Comparison of ENCODE assay signal across 1 cellular context in the genomic region with DNA sequence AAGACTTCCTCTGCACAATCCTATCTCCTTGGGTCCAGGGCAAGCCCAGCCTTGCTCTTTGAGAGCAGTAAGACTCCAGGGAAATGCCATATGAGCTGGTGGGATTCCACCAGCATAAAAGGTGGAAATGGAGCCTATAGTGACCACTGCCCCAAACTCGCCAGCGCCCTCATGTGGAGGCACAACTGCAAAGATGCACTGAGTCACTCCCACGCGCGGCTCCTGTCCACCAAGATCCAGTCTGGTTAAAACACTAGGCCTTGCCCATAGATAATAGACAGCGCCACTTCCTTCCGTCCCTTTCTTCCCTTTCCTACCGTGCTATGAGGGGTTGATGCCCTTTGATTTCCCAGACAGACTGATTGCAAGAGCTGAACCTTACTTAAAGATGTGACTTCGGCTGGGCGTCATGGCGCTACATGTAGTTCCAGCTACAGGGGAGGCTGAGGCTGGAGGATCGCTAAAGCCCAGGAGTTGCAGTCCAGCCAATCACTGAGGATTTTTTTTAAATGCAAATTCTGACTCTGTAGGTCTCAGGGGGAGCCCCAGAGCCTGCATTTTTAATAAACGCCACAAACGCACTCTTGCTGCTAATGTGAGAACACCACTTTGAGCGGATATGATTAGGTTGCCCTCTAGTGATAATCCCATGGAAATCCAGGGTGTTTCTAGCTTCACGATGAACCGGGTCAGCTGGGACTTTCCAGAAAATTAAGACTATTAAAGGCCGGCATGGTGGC.
TF ChIP-seq lines count a peak whose summit lies in the region.

No MANE protein-coding gene starts in this region.

TF ChIP-seq in HCT116, 20 proteins besides CTCF, POLR2A, EP300 and RAD21:
- TF ChIP-seq ZNF274 (IDR thresholded peaks at IDR 0.05; ENCODE audit: low read depth, low read length) (no peak), SIN3A (IDR thresholded peaks at IDR 0.05; ENCODE audit: low read depth) (no peak), YY1 (IDR thresholded peaks at IDR 0.05; ENCODE audit: extremely low read depth, insufficient replicate concordance, low read depth, low read length) (no peak), SRF (IDR thresholded peaks at IDR 0.05; ENCODE audit: low read depth) (no peak), FOSL1 (IDR thresholded peaks at IDR 0.05; ENCODE audit: low read depth) (no peak), EZH2 (IDR thresholded peaks at IDR 0.05) (no peak), CBX3 (IDR thresholded peaks at IDR 0.05; ENCODE audit: low read depth) (no peak; the same call in 1 of the 2 replicates)
- TF ChIP-seq, protein P1, sequence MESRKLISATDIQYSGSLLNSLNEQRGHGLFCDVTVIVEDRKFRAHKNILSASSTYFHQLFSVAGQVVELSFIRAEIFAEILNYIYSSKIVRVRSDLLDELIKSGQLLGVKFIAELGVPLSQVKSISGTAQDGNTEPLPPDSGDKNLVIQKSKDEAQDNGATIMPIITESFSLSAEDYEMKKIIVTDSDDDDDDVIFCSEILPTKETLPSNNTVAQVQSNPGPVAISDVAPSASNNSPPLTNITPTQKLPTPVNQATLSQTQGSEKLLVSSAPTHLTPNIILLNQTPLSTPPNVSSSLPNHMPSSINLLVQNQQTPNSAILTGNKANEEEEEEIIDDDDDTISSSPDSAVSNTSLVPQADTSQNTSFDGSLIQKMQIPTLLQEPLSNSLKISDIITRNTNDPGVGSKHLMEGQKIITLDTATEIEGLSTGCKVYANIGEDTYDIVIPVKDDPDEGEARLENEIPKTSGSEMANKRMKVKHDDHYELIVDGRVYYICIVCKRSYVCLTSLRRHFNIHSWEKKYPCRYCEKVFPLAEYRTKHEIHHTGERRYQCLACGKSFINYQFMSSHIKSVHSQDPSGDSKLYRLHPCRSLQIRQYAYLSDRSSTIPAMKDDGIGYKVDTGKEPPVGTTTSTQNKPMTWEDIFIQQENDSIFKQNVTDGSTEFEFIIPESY (IDR thresholded peaks at IDR 0.05; ENCODE audit: extremely low read depth, insufficient replicate concordance, low read length), result no peak
- TF ChIP-seq, protein P2, sequence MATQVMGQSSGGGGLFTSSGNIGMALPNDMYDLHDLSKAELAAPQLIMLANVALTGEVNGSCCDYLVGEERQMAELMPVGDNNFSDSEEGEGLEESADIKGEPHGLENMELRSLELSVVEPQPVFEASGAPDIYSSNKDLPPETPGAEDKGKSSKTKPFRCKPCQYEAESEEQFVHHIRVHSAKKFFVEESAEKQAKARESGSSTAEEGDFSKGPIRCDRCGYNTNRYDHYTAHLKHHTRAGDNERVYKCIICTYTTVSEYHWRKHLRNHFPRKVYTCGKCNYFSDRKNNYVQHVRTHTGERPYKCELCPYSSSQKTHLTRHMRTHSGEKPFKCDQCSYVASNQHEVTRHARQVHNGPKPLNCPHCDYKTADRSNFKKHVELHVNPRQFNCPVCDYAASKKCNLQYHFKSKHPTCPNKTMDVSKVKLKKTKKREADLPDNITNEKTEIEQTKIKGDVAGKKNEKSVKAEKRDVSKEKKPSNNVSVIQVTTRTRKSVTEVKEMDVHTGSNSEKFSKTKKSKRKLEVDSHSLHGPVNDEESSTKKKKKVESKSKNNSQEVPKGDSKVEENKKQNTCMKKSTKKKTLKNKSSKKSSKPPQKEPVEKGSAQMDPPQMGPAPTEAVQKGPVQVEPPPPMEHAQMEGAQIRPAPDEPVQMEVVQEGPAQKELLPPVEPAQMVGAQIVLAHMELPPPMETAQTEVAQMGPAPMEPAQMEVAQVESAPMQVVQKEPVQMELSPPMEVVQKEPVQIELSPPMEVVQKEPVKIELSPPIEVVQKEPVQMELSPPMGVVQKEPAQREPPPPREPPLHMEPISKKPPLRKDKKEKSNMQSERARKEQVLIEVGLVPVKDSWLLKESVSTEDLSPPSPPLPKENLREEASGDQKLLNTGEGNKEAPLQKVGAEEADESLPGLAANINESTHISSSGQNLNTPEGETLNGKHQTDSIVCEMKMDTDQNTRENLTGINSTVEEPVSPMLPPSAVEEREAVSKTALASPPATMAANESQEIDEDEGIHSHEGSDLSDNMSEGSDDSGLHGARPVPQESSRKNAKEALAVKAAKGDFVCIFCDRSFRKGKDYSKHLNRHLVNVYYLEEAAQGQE (IDR thresholded peaks at IDR 0.05; ENCODE audit: low read depth), result no peak
